Comparison of ENCODE assay signal across 1 cellular context in genomic region chr20:36271639-36272546, GRCh38.
TF ChIP-seq lines count a peak whose summit lies in the region.

No MANE protein-coding gene starts in this region.

TF ChIP-seq in H1, 55 proteins besides CTCF, POLR2A, EP300 and RAD21:
- TF ChIP-seq ATF3 (IDR thresholded peaks at IDR 0.05; ENCODE audit: insufficient read depth, low read depth, low read length) = no peak
- no peak for TF ChIP-seq MAFK (IDR thresholded peaks at IDR 0.05; ENCODE audit: low read depth, low read length)
- no peak for TF ChIP-seq HDAC2 (IDR thresholded peaks at IDR 0.05; ENCODE audit: borderline replicate concordance in 1 of 2, low read depth in 2 of 2, low read length in 2 of 2)
- no peak for TF ChIP-seq RXRA (IDR thresholded peaks at IDR 0.05; ENCODE audit: insufficient read depth, low read depth, low read length)
- no peak for TF ChIP-seq CHD2 (IDR thresholded peaks at IDR 0.05; ENCODE audit: low read length)
- no peak for TF ChIP-seq PHF8 (conservative IDR thresholded peaks at IDR 0.05; ENCODE audit: low read depth, low read length)
